24 cellular contexts compared by ENCODE assay signal in the genomic region with DNA sequence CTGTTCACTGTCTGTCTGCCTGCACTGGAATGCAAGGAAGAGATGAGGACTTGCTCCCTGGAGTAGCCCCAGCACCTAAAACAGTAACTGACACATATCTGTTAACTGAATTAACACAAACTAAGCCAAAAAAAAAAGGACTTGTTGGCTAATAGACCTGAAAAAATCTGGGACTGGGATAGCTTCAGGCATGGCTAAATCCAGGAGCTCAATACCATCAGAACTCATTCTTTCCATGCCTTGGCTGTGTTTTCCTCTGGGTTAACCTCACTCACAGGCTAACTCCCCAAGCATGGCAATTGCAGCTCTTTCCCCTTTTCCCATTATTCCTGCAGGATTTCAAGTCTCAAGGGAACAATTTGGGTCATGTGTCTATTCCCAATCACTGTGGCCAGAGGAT. TPM values are rescaled to one million over a fixed set of nuclear protein-coding genes. Genes with fewer than 3 reads are reported as not detected.
DNase-seq lines count a peak whose midpoint lies in the region; ATAC-seq, FAIRE-seq and TF ChIP-seq lines count a peak whose summit lies in the region.
"Had no signal": no experiment of that assay in that cellular context is flagged by ENCODE, and none has a peak within 500 bp of the region (broad histone marks: within the 10 kb centered on the region; RNA-seq: fewer than 3 reads in every experiment).

No MANE protein-coding gene starts in this region.

- peaks cover 29 to 37% of the 10 kb centered on the region in 2 donors for H3K4me1 Mint-ChIP-seq in stimulated activated naive B cell treated with anti-CD40 and anti-IgM and Interleukin-4, amounts not matched to agents 10 μg/mL and 1 μg/mL and 100 μg/mL, for 72 hours

- no peak for TF ChIP-seq RAD21 in GM12878 (IDR thresholded peaks at IDR 0.05; ENCODE audit: insufficient read depth, low read depth, low read length)

- no peak for TF ChIP-seq EP300 in GM12878 (IDR thresholded peaks at IDR 0.05; ENCODE audit: borderline replicate concordance in 1 of 2, control insufficient read depth in 1 of 2, low read depth in 2 of 2, low read length in 2 of 2)

- POLR2A ChIA-PET in PC-9 (lab: Charles Lee; ENCODE audit: unreplicated experiment): interaction anchor here (0.6 kb wide), 1 partner anchor 13 kb away, joined by 7 read pairs; no protein-coding TSS in a partner anchor
- POLR2A ChIA-PET in GM12878 (lab: Charles Lee): interaction anchor here (0.6 to 1.2 kb wide), 4 partner anchors 16 to 74 kb away, joined by 3 to 4 read pairs (median 3); no protein-coding TSS in a partner anchor

- BruUV-seq in PC-9 (replicated peaks; lab: Mats Ljungman, UMichigan): no TSS peak
- no TSS peak for BruUV-seq in GM12878 (replicated peaks; lab: Mats Ljungman, UMichigan)

- H3K27me3 ChIP-seq in PC-9 (ENCODE audit: insufficient read depth, low read depth) (no peaks in the 10 kb centered on the region), GM12878 (replicated peaks in 1 of 2; ENCODE audit: control insufficient read depth in 2 of 2, insufficient read depth in 2 of 2, low read length in 1 of 2) (no peaks in the 10 kb centered on the region), small intestine (ENCODE audit: control insufficient read depth in 2 of 2, insufficient read depth in 2 of 2, low read length in 2 of 2) (no peaks in the 10 kb centered on the region)
- H3K27me3 ChIP-seq: BE2C, BLaER1 had no signal

- intact Hi-C loops in PC-9 (cut with micrococcal nuclease; ENCODE audit: unreplicated experiment): loop anchor here (5.0 kb wide), 1 partner anchor 68 kb away; no protein-coding TSS in a partner anchor
- intact Hi-C loops in GM12878 (cut with micrococcal nuclease; ENCODE audit: unreplicated experiment): loop anchor here (10.0 kb wide), 1 partner anchor 185 kb away; no protein-coding TSS in a partner anchor
- intact Hi-C loops in posterior vena cava (cut with DNase I): loop anchor here in 1 of 2 donors (10.0 kb wide), 1 partner anchor 1085 kb away; no protein-coding TSS in a partner anchor

- H3K36me3 ChIP-seq in PC-9 (ENCODE audit: low read depth) (no peaks in the 10 kb centered on the region), SK-N-MC (ENCODE audit: insufficient read depth, low read length) (no peaks in the 10 kb centered on the region), GM12878 (ENCODE audit: control insufficient read depth in 2 of 2, insufficient read depth in 2 of 2, low read length in 1 of 2) (no peaks in the 10 kb centered on the region), small intestine (ENCODE audit: control insufficient read depth in 2 of 2, insufficient read depth in 2 of 2, low read length in 2 of 2) (no peaks in the 10 kb centered on the region)
- H3K36me3 ChIP-seq: BE2C, BLaER1 had no signal

- H3K4me3 ChIP-seq in PC-9 (no peak overlapping the region), SK-N-MC (no peak overlapping the region), GM12878 (no peak overlapping the region), small intestine (ENCODE audit: low read depth in 1 of 2, low read length in 2 of 2) (no peak overlapping the region)
- H3K4me3 ChIP-seq: BLaER1 had no signal

- FAIRE-seq in GM12878 (lab: Jason Lieb, UNC): no peak
- FAIRE-seq in small intestine (lab: Jason Lieb, UNC): no peak
- FAIRE-seq: A204.1, G401.6, GM12892, GM18507 had no signal

- H3K36me3 Mint-ChIP-seq in stimulated activated naive B cell treated with anti-CD40 and anti-IgM and Interleukin-4, amounts not matched to agents 10 μg/mL and 1 μg/mL and 100 μg/mL, for 72 hours: no peaks in the 10 kb centered on the region
- H3K36me3 Mint-ChIP-seq: CD14-positive monocyte; CD4-positive, alpha-beta memory T cell; CD4-positive, CD25-positive, alpha-beta regulatory T cell; CD8-positive, alpha-beta memory T cell had no signal

- H3K4me3 Mint-ChIP-seq in stimulated activated naive B cell treated with anti-CD40 and anti-IgM and Interleukin-4, amounts not matched to agents 10 μg/mL and 1 μg/mL and 100 μg/mL, for 72 hours: no peak overlapping the region
- H3K4me3 Mint-ChIP-seq: CD14-positive monocyte; CD4-positive, alpha-beta memory T cell; CD4-positive, CD25-positive, alpha-beta regulatory T cell; CD8-positive, alpha-beta memory T cell had no signal

- TF ChIP-seq POLR2A in GM12878 (IDR thresholded peaks at IDR 0.05; ENCODE audit: low read depth, low read length): no peak

- in situ Hi-C loops in GM12878 (cut with MboI): no loop called here

- CTCF ChIA-PET in PC-9 (lab: Charles Lee): interaction anchor here (0.7 to 2.5 kb wide), 3 partner anchors 69 to 242 kb away, joined by 3 to 10 read pairs (median 4); no protein-coding TSS in a partner anchor
- CTCF ChIA-PET in GM12878 (lab: Yijun Ruan, JAX): interaction anchor here (0.9 to 4.0 kb wide), 5 partner anchors 10 to 242 kb away, joined by 3 to 21 read pairs (median 3); no protein-coding TSS in a partner anchor

- H3F3A ChIP-seq in PC-9 (ENCODE audit: insufficient read depth, low read depth): peaks cover 17% of the 10 kb centered on the region

- no peaks in the 10 kb centered on the region for H3K9me3 ChIP-seq in PC-9 (ENCODE audit: insufficient read depth, low read depth)
- no peaks in the 10 kb centered on the region for H3K9me3 ChIP-seq in SK-N-MC (ENCODE audit: low read depth, low read length)
- H3K9me3 ChIP-seq in GM12878 (replicated peaks; ENCODE audit: control insufficient read depth, insufficient read depth, low read length): no peaks in the 10 kb centered on the region
- H3K9me3 ChIP-seq in small intestine (ENCODE audit: control insufficient read depth, low read depth): no peaks in the 10 kb centered on the region
- H3K9me3 ChIP-seq: BE2C, BLaER1 had no signal

- DNase-seq in PC-9: no peak
- DNase-seq in SK-N-MC (ENCODE audit: low read depth, low spot score): no peak
- no peak for DNase-seq in GM12878 (ENCODE audit: low read depth, low spot score)
- no peak for DNase-seq in stimulated activated naive B cell treated with anti-CD40 and anti-IgM and Interleukin-4, amounts not matched to agents 10 μg/mL and 1 μg/mL and 100 μg/mL, for 72 hours
- no peak for DNase-seq in posterior vena cava (ENCODE audit: low spot score)
- no peak for DNase-seq in SKM-1 (lab: John Stamatoyannopoulos, UW; ENCODE audit: unreplicated experiment)
- no peak for DNase-seq in small intestine
- DNase-seq: 8988T; ACHN; BE2C; CD4-positive, alpha-beta memory T cell; CD4-positive, CD25-positive, alpha-beta regulatory T cell; CD8-positive, alpha-beta memory T cell; COR-L47; DMS 273 treated with DMSO at 0.1 percent for 48 hours; DMS79 treated with DMSO at 0.1 percent for 48 hours; GF-D8 had no signal

- H3K4me2 ChIP-seq in PC-9: peak overlapping the region; percentile 39
- H3K4me2 ChIP-seq in GM12878 (ENCODE audit: control insufficient read depth, insufficient read depth): no peak overlapping the region

- peaks cover 0 to 8% of the 10 kb centered on the region in 2 donors for H3K27me3 Mint-ChIP-seq in stimulated activated naive B cell treated with anti-CD40 and anti-IgM and Interleukin-4, amounts not matched to agents 10 μg/mL and 1 μg/mL and 100 μg/mL, for 72 hours
- H3K27me3 Mint-ChIP-seq: CD4-positive, alpha-beta memory T cell had no signal

- H3K79me2 ChIP-seq in PC-9 (ENCODE audit: low read depth): no peaks in the 10 kb centered on the region
- no peaks in the 10 kb centered on the region for H3K79me2 ChIP-seq in GM12878 (ENCODE audit: control insufficient read depth, insufficient read depth, low read length)

- H3K4me1 ChIP-seq in PC-9 (replicated peaks; ENCODE audit: insufficient read depth): peaks cover 34% of the 10 kb centered on the region
- peaks cover 10% of the 10 kb centered on the region for H3K4me1 ChIP-seq in GM12878 (ENCODE audit: control insufficient read depth, insufficient read depth, low read length)
- no peaks in the 10 kb centered on the region for H3K4me1 ChIP-seq in small intestine (ENCODE audit: control insufficient read depth in 2 of 2, insufficient read depth in 1 of 2, low read depth in 1 of 2, low read length in 1 of 2)

- H3K27ac Mint-ChIP-seq in stimulated activated naive B cell treated with anti-CD40 and anti-IgM and Interleukin-4, amounts not matched to agents 10 μg/mL and 1 μg/mL and 100 μg/mL, for 72 hours: peak overlapping the region; percentile 4
- H3K27ac Mint-ChIP-seq: CD8-positive, alpha-beta memory T cell had no signal

- no peak overlapping the region for H2AFZ ChIP-seq in PC-9
- no peak overlapping the region for H2AFZ ChIP-seq in GM12878 (ENCODE audit: control insufficient read depth, low read depth, low read length)

- H3K9ac ChIP-seq in SK-N-MC (ENCODE audit: insufficient read length) (no peak overlapping the region), GM12878 (ENCODE audit: control insufficient read depth, insufficient read depth, low read length) (no peak overlapping the region)
- H3K9ac ChIP-seq: BLaER1 had no signal

- RAD21 ChIA-PET in GM12878 (lab: Charles Lee; ENCODE audit: unreplicated experiment): interaction anchor here (4.5 kb wide), 1 partner anchor 242 kb away, joined by 18 read pairs; no protein-coding TSS in a partner anchor

- TF ChIP-seq CTCF in PC-9 (conservative IDR thresholded peaks at IDR 0.05) (no peak), GM12878 (IDR thresholded peaks at IDR 0.05 in 2 of 3, conservative IDR thresholded peaks at IDR 0.05 in 1 of 3; ENCODE audit: control insufficient read depth in 2 of 3, extremely low read depth in 1 of 3, insufficient read depth in 1 of 3, low read depth in 3 of 3, low read length in 3 of 3) (no peak)

- H3K9me3 Mint-ChIP-seq in stimulated activated naive B cell treated with anti-CD40 and anti-IgM and Interleukin-4, amounts not matched to agents 10 μg/mL and 1 μg/mL and 100 μg/mL, for 72 hours: no peaks in the 10 kb centered on the region
- H3K9me3 Mint-ChIP-seq: CD14-positive monocyte; CD4-positive, alpha-beta memory T cell; CD8-positive, alpha-beta memory T cell had no signal

- SMC1A ChIA-PET in GM12878 (lab: Charles Lee; ENCODE audit: uncharacterized antibody, unreplicated experiment): interaction anchor here (0.6 to 2.1 kb wide), 9 partner anchors 9 to 242 kb away, joined by 3 to 10 read pairs (median 3); no protein-coding TSS in a partner anchor

- no peak for ATAC-seq in GM12878
- no peak for ATAC-seq in stimulated activated naive B cell treated with anti-CD40 and anti-IgM and Interleukin-4, amounts not matched to agents 10 μg/mL and 1 μg/mL and 100 μg/mL, for 72 hours (replicated peaks)
- no peak for ATAC-seq in GM21576 (IDR thresholded peaks at IDR 0.05; ENCODE audit: unreplicated experiment)

- H4K20me1 ChIP-seq in PC-9 (ENCODE audit: insufficient read depth): no peaks in the 10 kb centered on the region
- H4K20me1 ChIP-seq in GM12878 (ENCODE audit: control insufficient read depth, insufficient read depth): no peaks in the 10 kb centered on the region
- H4K20me1 ChIP-seq: BLaER1 had no signal

- H3K27ac ChIP-seq in PC-9: 0 out of 2 replicates have a peak overlapping the region, but pooled peaks have one; percentile 17
- peak overlapping the region; percentile 17; the same call in 1 of the 2 replicates for H3K27ac ChIP-seq in SK-N-MC
- H3K27ac ChIP-seq in GM12878 (ENCODE audit: control insufficient read depth, insufficient read depth): no peak overlapping the region
- H3K27ac ChIP-seq in small intestine (ENCODE audit: low read depth in 1 of 2, low read length in 1 of 2): no peak overlapping the region
- H3K27ac ChIP-seq: BLaER1 had no signal

- no peaks in the 10 kb centered on the region for H3K9me2 ChIP-seq in PC-9 (ENCODE audit: insufficient read depth)

RNA-seq across cellular contexts. Expression of gene ARFGEF2, which starts 21.6 kb away (rescaled TPM):
- 39.9 and 47.0 TPM in 2 replicates for total RNA-seq in PC-9 (2021)
- total RNA-seq in GM12878 (2013; cell fraction: nucleolus; rRNA removed): 72.3 and 79.2 TPM in 2 replicates
- total RNA-seq in GM12878 (2014; rRNA removed): 23.3 and 25.8 TPM in 2 replicates
- total RNA-seq in GM12878 (2014; rRNA removed; fragmentation: Illumina TruSeq; extraction: Trizol): 23.8 and 24.9 TPM in 2 replicates
- total RNA-seq in GM12878 (2021): 23.0 and 24.1 TPM in 2 replicates
- 7.9 TPM for polyA plus RNA-seq in GM12878 (2011; ENCODE audit: low read depth)
- 20.7 and 22.7 TPM in 2 replicates for polyA plus RNA-seq in GM12878 (2011; rRNA removed)
- 13.7 and 15.1 TPM in 2 replicates for polyA plus RNA-seq in GM12878 (2011; cell fraction: cytosol; rRNA removed)
- polyA plus RNA-seq in GM12878 (2011; cell fraction: nucleus; rRNA removed): 23.5 and 26.3 TPM in 2 replicates
- 11.5 and 13.5 TPM in 2 replicates for polyA plus RNA-seq in GM12878 (2012)
- 20.6 and 23.0 TPM in 2 replicates for polyA plus RNA-seq in GM12878 (2014; fragmentation: Illumina TruSeq; extraction: Trizol)
- 1 to 10 TPM; 5.2 to 5.8 TPM for polyA plus RNA-seq in GM12878 (2014; fragmentation: Nextera tagmentation; extraction: Ambion mirVana)
- polyA plus RNA-seq in GM12878 (2014; rRNA removed): 13.8 and 14.9 TPM in 2 replicates
- polyA plus RNA-seq in GM12878 (2016; fragmentation: Nextera tagmentation; extraction: Ambion mirVana): 10 to 100 TPM; 11.6 to 14.0 TPM
- 48.0 and 50.4 TPM in 2 replicates for polyA minus RNA-seq in GM12878 (2011; rRNA and poly(A)+ RNA removed)
- polyA minus RNA-seq in GM12878 (2011; cell fraction: cytosol; rRNA and poly(A)+ RNA removed): 12.6 and 17.2 TPM in 2 replicates
- polyA minus RNA-seq in GM12878 (2011; cell fraction: nucleus; rRNA and poly(A)+ RNA removed): 17.8 and 23.9 TPM in 2 replicates
- total RNA-seq in posterior vena cava: 10 to 100 TPM; 23.2 to 27.5 TPM
- 10 to 100 TPM; 10.8 to 15.1 (median 13.4) TPM for polyA plus RNA-seq in small intestine

Comparison
In these comparisons a context has a peak if more than half of its experiments do, and no peak if none do; other contexts are left out.
1. H3K27ac ChIP-seq: peak in PC-9 (single experiment) and SK-N-MC (single experiment); none in GM12878 (single experiment) and small intestine (0 of 2).